ENCODE assay signal across 1 cellular context in the genomic region with DNA sequence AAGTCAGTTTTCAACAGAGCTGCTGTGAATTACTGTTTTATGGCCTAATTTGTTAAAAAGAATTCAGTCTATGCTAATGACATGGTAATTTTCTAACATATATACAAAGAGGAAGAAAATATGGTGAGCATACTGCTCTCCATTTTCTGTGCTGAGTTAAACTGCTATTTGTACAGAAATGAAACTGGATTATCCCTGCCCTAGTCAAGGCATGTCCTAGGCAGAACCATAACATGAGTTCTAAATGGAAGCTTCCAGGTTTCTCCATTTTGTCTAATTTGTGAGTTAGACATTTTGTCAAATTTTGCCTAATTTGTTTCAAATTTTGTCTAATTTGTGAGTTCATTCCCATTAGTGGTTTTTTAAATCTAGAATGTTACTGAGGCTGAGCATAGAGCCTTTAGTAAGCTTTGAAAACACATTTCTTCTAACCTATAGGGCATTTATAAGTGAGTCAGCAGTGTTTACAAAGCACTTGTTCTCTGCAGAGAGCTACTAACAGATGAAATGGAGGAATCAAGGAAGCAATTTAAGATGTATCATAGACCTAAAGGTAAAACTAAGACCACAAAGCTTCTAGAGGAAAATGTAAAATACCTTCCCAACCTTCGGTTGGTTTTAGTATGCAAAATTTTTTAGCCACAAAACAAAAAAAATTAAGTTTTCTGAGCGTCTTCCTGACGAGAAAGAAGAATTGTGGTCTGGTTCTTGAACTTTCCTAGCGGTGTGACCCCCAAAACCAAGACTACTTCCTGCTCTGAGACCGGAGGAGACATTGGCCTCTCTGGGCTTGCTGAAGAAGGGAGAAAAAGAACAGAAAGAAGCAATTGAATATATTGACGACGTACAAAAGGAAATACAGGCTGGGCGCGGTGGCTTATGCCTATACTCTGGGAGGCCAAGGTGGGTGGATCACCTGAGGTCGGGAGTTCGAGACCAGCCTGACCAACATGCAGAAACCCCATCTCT.
TF ChIP-seq lines count a peak whose summit lies in the region.

No MANE protein-coding gene starts in this region.

TF ChIP-seq in GM23338, 12 proteins besides CTCF, POLR2A, EP300 and RAD21 (continued from another document):
- TF ChIP-seq, protein P1, sequence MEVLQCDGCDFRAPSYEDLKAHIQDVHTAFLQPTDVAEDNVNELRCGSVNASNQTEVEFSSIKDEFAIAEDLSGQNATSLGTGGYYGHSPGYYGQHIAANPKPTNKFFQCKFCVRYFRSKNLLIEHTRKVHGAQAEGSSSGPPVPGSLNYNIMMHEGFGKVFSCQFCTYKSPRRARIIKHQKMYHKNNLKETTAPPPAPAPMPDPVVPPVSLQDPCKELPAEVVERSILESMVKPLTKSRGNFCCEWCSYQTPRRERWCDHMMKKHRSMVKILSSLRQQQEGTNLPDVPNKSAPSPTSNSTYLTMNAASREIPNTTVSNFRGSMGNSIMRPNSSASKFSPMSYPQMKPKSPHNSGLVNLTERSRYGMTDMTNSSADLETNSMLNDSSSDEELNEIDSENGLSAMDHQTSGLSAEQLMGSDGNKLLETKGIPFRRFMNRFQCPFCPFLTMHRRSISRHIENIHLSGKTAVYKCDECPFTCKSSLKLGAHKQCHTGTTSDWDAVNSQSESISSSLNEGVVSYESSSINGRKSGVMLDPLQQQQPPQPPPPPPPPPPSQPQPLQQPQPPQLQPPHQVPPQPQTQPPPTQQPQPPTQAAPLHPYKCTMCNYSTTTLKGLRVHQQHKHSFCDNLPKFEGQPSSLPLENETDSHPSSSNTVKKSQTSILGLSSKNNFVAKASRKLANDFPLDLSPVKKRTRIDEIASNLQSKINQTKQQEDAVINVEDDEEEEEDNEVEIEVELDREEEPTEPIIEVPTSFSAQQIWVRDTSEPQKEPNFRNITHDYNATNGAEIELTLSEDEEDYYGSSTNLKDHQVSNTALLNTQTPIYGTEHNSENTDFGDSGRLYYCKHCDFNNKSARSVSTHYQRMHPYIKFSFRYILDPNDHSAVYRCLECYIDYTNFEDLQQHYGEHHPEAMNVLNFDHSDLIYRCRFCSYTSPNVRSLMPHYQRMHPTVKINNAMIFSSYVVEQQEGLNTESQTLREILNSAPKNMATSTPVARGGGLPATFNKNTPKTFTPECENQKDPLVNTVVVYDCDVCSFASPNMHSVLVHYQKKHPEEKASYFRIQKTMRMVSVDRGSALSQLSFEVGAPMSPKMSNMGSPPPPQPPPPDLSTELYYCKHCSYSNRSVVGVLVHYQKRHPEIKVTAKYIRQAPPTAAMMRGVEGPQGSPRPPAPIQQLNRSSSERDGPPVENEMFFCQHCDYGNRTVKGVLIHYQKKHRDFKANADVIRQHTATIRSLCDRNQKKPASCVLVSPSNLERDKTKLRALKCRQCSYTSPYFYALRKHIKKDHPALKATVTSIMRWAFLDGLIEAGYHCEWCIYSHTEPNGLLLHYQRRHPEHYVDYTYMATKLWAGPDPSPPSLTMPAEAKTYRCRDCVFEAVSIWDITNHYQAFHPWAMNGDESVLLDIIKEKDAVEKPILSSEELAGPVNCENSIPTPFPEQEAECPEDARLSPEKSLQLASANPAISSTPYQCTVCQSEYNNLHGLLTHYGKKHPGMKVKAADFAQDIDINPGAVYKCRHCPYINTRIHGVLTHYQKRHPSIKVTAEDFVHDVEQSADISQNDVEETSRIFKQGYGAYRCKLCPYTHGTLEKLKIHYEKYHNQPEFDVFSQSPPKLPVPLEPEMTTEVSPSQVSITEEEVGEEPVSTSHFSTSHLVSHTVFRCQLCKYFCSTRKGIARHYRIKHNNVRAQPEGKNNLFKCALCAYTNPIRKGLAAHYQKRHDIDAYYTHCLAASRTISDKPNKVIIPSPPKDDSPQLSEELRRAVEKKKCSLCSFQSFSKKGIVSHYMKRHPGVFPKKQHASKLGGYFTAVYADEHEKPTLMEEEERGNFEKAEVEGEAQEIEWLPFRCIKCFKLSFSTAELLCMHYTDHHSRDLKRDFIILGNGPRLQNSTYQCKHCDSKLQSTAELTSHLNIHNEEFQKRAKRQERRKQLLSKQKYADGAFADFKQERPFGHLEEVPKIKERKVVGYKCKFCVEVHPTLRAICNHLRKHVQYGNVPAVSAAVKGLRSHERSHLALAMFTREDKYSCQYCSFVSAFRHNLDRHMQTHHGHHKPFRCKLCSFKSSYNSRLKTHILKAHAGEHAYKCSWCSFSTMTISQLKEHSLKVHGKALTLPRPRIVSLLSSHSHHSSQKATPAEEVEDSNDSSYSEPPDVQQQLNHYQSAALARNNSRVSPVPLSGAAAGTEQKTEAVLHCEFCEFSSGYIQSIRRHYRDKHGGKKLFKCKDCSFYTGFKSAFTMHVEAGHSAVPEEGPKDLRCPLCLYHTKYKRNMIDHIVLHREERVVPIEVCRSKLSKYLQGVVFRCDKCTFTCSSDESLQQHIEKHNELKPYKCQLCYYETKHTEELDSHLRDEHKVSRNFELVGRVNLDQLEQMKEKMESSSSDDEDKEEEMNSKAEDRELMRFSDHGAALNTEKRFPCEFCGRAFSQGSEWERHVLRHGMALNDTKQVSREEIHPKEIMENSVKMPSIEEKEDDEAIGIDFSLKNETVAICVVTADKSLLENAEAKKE (CRISPR knock-in tag; IDR thresholded peaks at IDR 0.05) = no peak
- no peak for TF ChIP-seq POLR2AphosphoS5 (IDR thresholded peaks at IDR 0.05; ENCODE audit: low read depth)
